ENCODE assay signal across 8 cellular contexts in the genomic region with DNA sequence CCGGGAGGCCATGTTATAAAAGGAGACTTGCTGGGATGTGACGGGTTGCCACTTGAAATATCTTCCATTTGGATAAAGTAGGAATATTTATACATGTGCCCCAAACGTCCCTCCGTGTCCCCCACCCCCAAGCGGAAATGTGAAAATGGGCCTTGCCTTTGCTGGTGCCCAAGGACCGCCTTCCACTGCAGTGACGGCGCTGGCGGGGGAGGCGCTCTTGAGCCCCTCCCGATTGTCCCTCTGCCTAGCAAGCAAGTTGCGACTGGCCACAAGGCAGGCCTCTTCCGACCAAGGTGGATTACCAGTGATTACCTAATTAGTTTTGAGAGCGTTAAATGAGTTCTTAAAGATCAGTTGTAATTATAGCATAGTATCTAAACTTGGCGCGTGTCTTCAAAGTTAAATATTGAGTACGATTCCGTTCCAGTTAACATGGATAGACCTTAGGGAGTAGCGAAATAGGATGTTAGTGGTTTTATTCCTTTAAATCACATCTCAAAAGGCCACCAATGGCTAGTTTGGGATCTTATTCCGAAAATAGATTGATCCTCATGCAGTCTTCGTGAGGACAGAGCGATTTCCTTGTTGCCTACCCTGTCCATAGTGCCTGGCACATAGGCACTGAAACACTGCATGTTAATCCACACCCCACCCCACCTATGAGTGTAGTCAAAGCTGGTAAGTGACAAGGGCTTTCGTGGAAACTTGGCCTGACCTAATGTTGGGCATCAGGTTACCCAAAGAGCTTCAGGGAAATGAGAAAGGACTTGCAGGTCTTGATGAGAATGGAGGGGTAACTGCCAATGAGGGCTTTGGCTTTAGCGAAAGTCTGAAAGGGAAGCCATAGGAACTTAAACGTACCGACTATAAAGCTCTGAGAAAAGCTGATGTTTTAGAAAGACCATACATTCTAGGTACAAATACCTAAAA. TPM values are rescaled to one million over a fixed set of nuclear protein-coding genes. Genes with fewer than 3 reads are reported as not detected.
DNase-seq lines count a peak whose midpoint lies in the region; ATAC-seq and TF ChIP-seq lines count a peak whose summit lies in the region.

No MANE protein-coding gene starts in this region.

- H3K27me3 ChIP-seq in left ventricle myocardium inferior (ENCODE audit: low read depth) (no peaks in the 10 kb centered on the region), upper lobe of left lung (no peaks in the 10 kb centered on the region)

- H3K27ac ChIP-seq in angular gyrus (ENCODE audit: low read depth, low read length): peak overlapping the region; percentile 96
- H3K27ac ChIP-seq in left ventricle myocardium inferior (replicated peaks): peak overlapping the region; percentile 100
- H3K27ac ChIP-seq in upper lobe of left lung: peak overlapping the region; percentile 97 to 100 (median 100)

- TF ChIP-seq EP300 in upper lobe of left lung (IDR thresholded peaks at IDR 0.05): no peak

- peak in 2 of 4 donors; percentile 19 to 40 for TF ChIP-seq POLR2A in upper lobe of left lung (IDR thresholded peaks at IDR 0.05)

- TF ChIP-seq CTCF in GM12874 (IDR thresholded peaks at IDR 0.05; ENCODE audit: insufficient read depth, low read depth, low read length): peak; percentile 67
- TF ChIP-seq CTCF in left ventricle myocardium inferior (IDR thresholded peaks at IDR 0.05; ENCODE audit: borderline replicate concordance): peak; percentile 49
- peak; percentile 34 to 56 (median 38) for TF ChIP-seq CTCF in upper lobe of left lung (IDR thresholded peaks at IDR 0.05)

- ATAC-seq in HG02852 (IDR thresholded peaks at IDR 0.05; ENCODE audit: unreplicated experiment) (peak; percentile 43), upper lobe of left lung (ENCODE audit: low FRiP score in 2 of 2) (peak; percentile 87 to 91)

- intact Hi-C loops in left ventricle myocardium inferior (cut with micrococcal nuclease) (no loop called here), posterior vena cava (cut with DNase I) (loop anchor here in 1 of 2 donors (10.0 kb wide), 1 partner anchor 47 kb away; a partner anchor contains a TSS)

- H3K9me3 ChIP-seq in left ventricle myocardium inferior (replicated peaks) (no peaks in the 10 kb centered on the region), upper lobe of left lung (no peaks in the 10 kb centered on the region)

- H3K4me1 ChIP-seq in left ventricle myocardium inferior: peaks cover 51% of the 10 kb centered on the region
- H3K4me1 ChIP-seq in upper lobe of left lung: peaks cover 23 to 37% (median 28%) of the 10 kb centered on the region in 4 donors

- H3K36me3 ChIP-seq in left ventricle myocardium inferior: peaks cover 39% of the 10 kb centered on the region
- peaks cover 21 to 38% (median 30%) of the 10 kb centered on the region in 4 donors for H3K36me3 ChIP-seq in upper lobe of left lung

- DNase-seq in NCI-H1694 treated with DMSO at 0.1 percent for 48 hours (lab: John Stamatoyannopoulos, UW) (peak; percentile 58), T-helper 2 cell (peak; percentile 56 to 91 (median 77)), left ventricle myocardium inferior (peak; percentile 91), posterior vena cava (ENCODE audit: low spot score) (peak; percentile 96), upper lobe of left lung (peak; percentile 95 to 96)

- WGBS in upper lobe of left lung, 2 donors: 3% methylated on average over 23 to 26 of the region's 26 CpGs

- peak overlapping the region; percentile 80 for H3K4me3 ChIP-seq in left ventricle myocardium inferior
- peak overlapping the region; percentile 43 to 80 (median 76) for H3K4me3 ChIP-seq in upper lobe of left lung

RNA-seq across cellular contexts. Expression of a gene that starts 1.1 kb away (rescaled TPM):
- total RNA-seq in left ventricle myocardium inferior: 470 TPM
- 1,000 to 10,000 TPM in 1 of 2 donors, 100 to 1,000 TPM in 1; 961 to 1,030 TPM for total RNA-seq in posterior vena cava
- 1,000 to 10,000 TPM in 5 of 6 donors, 100 to 1,000 TPM in 1; 351 to 1,606 (median 1,253) TPM for total RNA-seq in upper lobe of left lung

RNA-seq across cellular contexts. Expression of a gene that starts 48.9 kb away (rescaled TPM):
- 62.7 TPM for total RNA-seq in left ventricle myocardium inferior
- 10 to 100 TPM; 52.2 to 67.1 TPM for total RNA-seq in posterior vena cava
- 100 to 1,000 TPM in 2 of 6 donors, 10 to 100 TPM in 4; 27.0 to 161 (median 85.7) TPM for total RNA-seq in upper lobe of left lung

RNA-seq across cellular contexts. Expression of a gene that starts 50.3 kb away (rescaled TPM):
- 265 TPM for total RNA-seq in left ventricle myocardium inferior
- total RNA-seq in posterior vena cava: 100 to 1,000 TPM; 122 to 127 TPM
- 100 to 1,000 TPM in 4 of 6 donors, 10 to 100 TPM in 2; 46.1 to 151 (median 133) TPM for total RNA-seq in upper lobe of left lung

Comparison
In these comparisons a context has a peak if more than half of its experiments do, and no peak if none do; other contexts are left out.
1. Peak in every context shown above with its lines: DNase-seq, ATAC-seq, H3K4me3 ChIP-seq and H3K27ac ChIP-seq.